8 cellular contexts compared by ENCODE assay signal in the genomic region with DNA sequence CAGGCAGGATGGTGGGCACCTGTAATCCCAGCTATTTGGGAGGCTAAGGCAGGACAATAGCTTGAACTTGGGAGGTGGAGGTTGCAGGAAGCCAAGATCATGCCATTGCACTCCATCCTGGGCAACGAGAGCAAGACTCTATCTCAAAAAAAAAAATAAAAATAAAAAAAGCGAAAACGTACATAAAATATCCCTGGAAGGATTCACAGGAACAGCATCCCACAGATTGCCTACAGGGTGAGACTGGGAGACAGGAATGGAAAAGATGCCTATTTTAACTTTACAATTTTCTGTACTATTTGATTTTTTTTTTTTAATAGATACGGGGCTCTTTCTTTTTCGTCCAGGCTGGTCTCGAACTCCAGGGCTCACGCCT. TPM values are rescaled to one million over a fixed set of nuclear protein-coding genes. Genes with fewer than 3 reads are reported as not detected.
A peak's percentile ranks its signal among the peaks of the same experiment; 100 is the strongest.
DNase-seq lines count a peak whose midpoint lies in the region; ATAC-seq and TF ChIP-seq lines count a peak whose summit lies in the region.

No MANE protein-coding gene starts in this region.

- H3K9me3 ChIP-seq in DND-41 (ENCODE audit: insufficient read depth, low read length, severe bottlenecking) (no peaks in the 10 kb centered on the region), SJCRH30 (replicated peaks) (no peaks in the 10 kb centered on the region), esophagus squamous epithelium (no peaks in the 10 kb centered on the region), prostate gland (no peaks in the 10 kb centered on the region)

- DNase-seq in DND-41 (no peak), SJCRH30 (no peak), esophagus squamous epithelium (lab: John Stamatoyannopoulos, UW) (no peak), prostate gland (ENCODE audit: low spot score) (no peak), SW480 (ENCODE audit: low spot score) (no peak)

- no peak overlapping the region for H3K9ac ChIP-seq in DND-41 (ENCODE audit: low read depth, low read length)

- H2AFZ ChIP-seq in DND-41 (ENCODE audit: low read depth, low read length): no peak overlapping the region

- no peaks in the 10 kb centered on the region for H3K79me2 ChIP-seq in DND-41 (ENCODE audit: insufficient read depth, low read length)

- H4K20me1 ChIP-seq in DND-41 (ENCODE audit: insufficient read depth, low read length): no peaks in the 10 kb centered on the region

- TF ChIP-seq POLR2A in esophagus squamous epithelium (IDR thresholded peaks at IDR 0.05): no peak
- TF ChIP-seq POLR2A in prostate gland (IDR thresholded peaks at IDR 0.05): no peak

- H3K4me1 ChIP-seq in DND-41 (ENCODE audit: insufficient read depth, low read length): peaks cover 20% of the 10 kb centered on the region
- H3K4me1 ChIP-seq in SJCRH30: no peaks in the 10 kb centered on the region
- H3K4me1 ChIP-seq in esophagus squamous epithelium: peaks cover 7 to 34% (median 10%) of the 10 kb centered on the region in 3 donors
- H3K4me1 ChIP-seq in prostate gland (replicated peaks): no peaks in the 10 kb centered on the region

- no peak for TF ChIP-seq CTCF in DND-41 (IDR thresholded peaks at IDR 0.05; ENCODE audit: borderline replicate concordance, extremely low read depth, low read length, poor library complexity, severe bottlenecking)
- TF ChIP-seq CTCF in esophagus squamous epithelium (IDR thresholded peaks at IDR 0.05): no peak
- no peak for TF ChIP-seq CTCF in prostate gland (IDR thresholded peaks at IDR 0.05)

- no peak for ATAC-seq in DND-41 (ENCODE audit: insufficient read depth, low read depth)
- ATAC-seq in GM21825 (IDR thresholded peaks at IDR 0.05; ENCODE audit: unreplicated experiment): no peak
- ATAC-seq in HG03039 (IDR thresholded peaks at IDR 0.05; ENCODE audit: unreplicated experiment): no peak
- no peak for ATAC-seq in HG03378 (IDR thresholded peaks at IDR 0.05; ENCODE audit: unreplicated experiment)

- 28 to 29% methylated on average over 7 of the region's 7 CpGs for WGBS in esophagus squamous epithelium, 2 donors
- 29% methylated on average over 7 of the region's 7 CpGs for WGBS in prostate gland

- intact Hi-C loops in esophagus squamous epithelium (cut with DNase I) (no loop called here), prostate gland (cut with DNase I) (no loop called here)

- H3K36me3 ChIP-seq in DND-41 (ENCODE audit: insufficient read depth, low read length) (no peaks in the 10 kb centered on the region), SJCRH30 (no peaks in the 10 kb centered on the region), esophagus squamous epithelium (no peaks in the 10 kb centered on the region), prostate gland (no peaks in the 10 kb centered on the region)

- H3K4me2 ChIP-seq in DND-41 (ENCODE audit: insufficient read depth, low read length): peak overlapping the region; percentile 63; the same call in 1 of the 2 replicates

- H3K27ac ChIP-seq in DND-41 (ENCODE audit: low read length) (no peak overlapping the region), SJCRH30 (no peak overlapping the region), esophagus squamous epithelium (peak overlapping the region in 2 of 4 donors; percentile 72 to 75), prostate gland (peak overlapping the region; percentile 65 to 67)

- no peak overlapping the region for H3K4me3 ChIP-seq in DND-41 (ENCODE audit: low read depth in 1 of 2, low read length in 2 of 2)
- H3K4me3 ChIP-seq in SJCRH30: peak overlapping the region; percentile 56
- peak overlapping the region; percentile 44 to 90 (median 62) for H3K4me3 ChIP-seq in esophagus squamous epithelium
- peak overlapping the region; percentile 49 to 54 for H3K4me3 ChIP-seq in prostate gland

- H3K27me3 ChIP-seq in DND-41 (ENCODE audit: insufficient read depth, low read length, poor library complexity) (peaks cover 31% of the 10 kb centered on the region), SJCRH30 (no peaks in the 10 kb centered on the region), esophagus squamous epithelium (peaks cover 0 to 15% (median 0%) of the 10 kb centered on the region in 4 donors), prostate gland (replicated peaks; ENCODE audit: insufficient read depth) (no peaks in the 10 kb centered on the region)

RNA-seq across cellular contexts. Expression of gene NBPF3, which starts 0.6 kb away (rescaled TPM):
- 0.15 and 0.67 TPM in 2 replicates for total RNA-seq in SJCRH30 (2014; rRNA removed; shearing (Covaris generic))
- 10 to 100 TPM in 1 of 4 donors, 1 to 10 TPM in 3; 3.8 to 10.7 (median 6.6) TPM for total RNA-seq in esophagus squamous epithelium
- 10 to 100 TPM; 13.9 to 19.7 TPM for total RNA-seq in prostate gland

Comparison
In these comparisons a context has a peak if more than half of its experiments do, and no peak if none do; other contexts are left out.
1. H3K27ac ChIP-seq: peak in prostate gland (2 of 2); none in DND-41 (single experiment) and SJCRH30 (single experiment).
2. H3K4me3 ChIP-seq: peak in SJCRH30 (single experiment), esophagus squamous epithelium (4 of 4) and prostate gland (2 of 2); none in DND-41 (0 of 2).